ENCODE assay signal across 8 cellular contexts in genomic region chr1:172532700-172533510, GRCh38.
DNase-seq lines count a peak whose midpoint lies in the region; ATAC-seq lines count a peak whose summit lies in the region.

Gene SUCO, plus strand, starts transcription at chr1:172533150. Its CDS starts 286 bp downstream, at chr1:172533436.

- ATAC-seq in GM19023 (IDR thresholded peaks at IDR 0.05; ENCODE audit: unreplicated experiment) = peak; percentile 85
- ATAC-seq in HG03280 (IDR thresholded peaks at IDR 0.05; ENCODE audit: unreplicated experiment) = peak; percentile 86

- DNase-seq in AG08396 (ENCODE audit: low spot score) = peak; percentile 99
- DNase-seq in NCI-H345 treated with DMSO at 0.1 percent for 48 hours (lab: John Stamatoyannopoulos, UW; ENCODE audit: unreplicated experiment) = peak; percentile 97
- peak; percentile 97 to 99 (median 98) for DNase-seq in activated CD4-positive, CD25-positive, alpha-beta regulatory T cell (lab: John Stamatoyannopoulos, UW)
- DNase-seq in central memory CD4-positive, alpha-beta T cell = peak; percentile 100
- peak; percentile 99 for DNase-seq in inferior parietal cortex (ENCODE audit: extremely low spot score)
- peak; percentile 99 to 100 for DNase-seq in stimulated activated CD4-positive, alpha-beta T cell treated with anti-CD3 and anti-CD28 coated beads, Interleukin-12 subunit alpha, Interleukin-12 subunit beta, amount 100 ng/mL, for 24 hours (ENCODE audit: low read depth in 2 of 2)

Comparison
In these comparisons a context has a peak if more than half of its experiments do, and no peak if none do; other contexts are left out.
1. Peak in every context shown above with its lines: DNase-seq and ATAC-seq.